In the genomic region with DNA sequence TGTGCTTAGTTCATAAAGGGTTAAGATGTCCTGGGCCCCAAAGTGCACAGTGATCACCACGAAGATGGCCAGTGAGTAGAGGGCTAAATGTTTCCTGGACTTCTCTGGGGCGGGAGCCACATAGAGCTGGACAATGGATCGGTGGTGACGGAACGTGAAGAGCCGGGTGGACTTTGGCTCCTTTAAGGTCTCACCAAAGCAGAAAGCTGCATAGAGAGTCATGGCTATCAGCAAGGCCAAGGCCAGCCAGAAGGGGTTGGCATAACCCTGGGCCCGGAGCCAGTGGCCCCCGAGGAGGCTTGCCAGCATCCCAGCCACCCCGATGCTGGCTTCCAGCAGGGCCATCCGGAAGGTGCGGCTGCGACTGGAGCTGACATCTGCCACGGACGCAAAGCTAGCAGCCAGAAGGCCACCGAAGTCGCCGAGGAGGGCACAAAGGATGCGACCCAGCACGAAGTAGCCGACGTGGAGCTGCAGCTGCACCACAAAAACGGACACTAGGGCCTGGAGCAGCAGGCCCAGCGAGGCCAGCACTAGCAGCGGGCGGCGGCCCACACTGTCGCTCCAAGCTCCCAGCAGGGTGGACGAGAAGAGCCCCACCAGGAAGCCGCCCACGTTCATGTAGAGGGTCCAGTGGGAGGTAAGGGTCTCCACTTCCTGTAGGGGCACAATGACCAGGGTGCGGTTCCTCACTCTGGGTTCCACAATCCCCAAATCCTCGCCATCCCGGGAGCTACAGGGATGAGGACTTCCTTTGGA, we compare ENCODE assay signal across 7 cellular contexts. TPM values are rescaled to one million over a fixed set of nuclear protein-coding genes. Genes with fewer than 3 reads are reported as not detected.
DNase-seq lines count a peak whose midpoint lies in the region; ATAC-seq, FAIRE-seq and TF ChIP-seq lines count a peak whose summit lies in the region.
"Had no signal": no experiment of that assay in that cellular context is flagged by ENCODE, and none has a peak within 500 bp of the region (broad histone marks: within the 10 kb centered on the region; RNA-seq: fewer than 3 reads in every experiment).

No MANE protein-coding gene starts in this region.

- WGBS in A549 (ENCODE audit: missing lambda C conversion rate): 86% methylated on average over 30 of the region's 33 CpGs
- WGBS in iPS DF 6.9 (ENCODE audit: insufficient coverage, insufficient read length): no CpG with 5 or more reads among the region's 33 CpGs

- H3K4me3 ChIP-seq in A549 (peak overlapping the region; percentile 80), PC-3 (ENCODE audit: low read length) (peak overlapping the region; percentile 88), iPS DF 6.9 (ENCODE audit: low read length) (peak overlapping the region; percentile 10; the same call in 1 of the 2 replicates)

- H3K27me3 ChIP-seq in PC-3 (ENCODE audit: low read length): no peaks in the 10 kb centered on the region
- H3K27me3 ChIP-seq in iPS DF 6.9 (ENCODE audit: control insufficient read depth, insufficient read depth, low read length): no peaks in the 10 kb centered on the region; the same call in 1 of the 2 replicates

- peak overlapping the region; percentile 88 for H3K4me2 ChIP-seq in A549
- H3K4me2 ChIP-seq in PC-3 (ENCODE audit: low read length): peak overlapping the region; percentile 99

- peak overlapping the region; percentile 63; the same call in 1 of the 2 replicates for H3K9ac ChIP-seq in PC-3 (ENCODE audit: low read length)

- H2AFZ ChIP-seq in PC-3 (ENCODE audit: low read length): peak overlapping the region; percentile 92

- H3K9me2 ChIP-seq in PC-3 (replicated peaks; ENCODE audit: low read length): no peaks in the 10 kb centered on the region

- peak overlapping the region; percentile 89 to 96 for H3K27ac ChIP-seq in A549
- no peak overlapping the region for H3K27ac ChIP-seq in PC-3 (ENCODE audit: low read length)
- no peak overlapping the region for H3K27ac ChIP-seq in iPS DF 6.9 (ENCODE audit: low read length)

- intact Hi-C loops in PC-3 (cut with micrococcal nuclease): loop anchor here (10.0 kb wide), 1 partner anchor 140 kb away; no protein-coding TSS in a partner anchor

- TF ChIP-seq EP300 in A549 (IDR thresholded peaks at IDR 0.05): no peak

- no peaks in the 10 kb centered on the region for H3K36me3 ChIP-seq in PC-3 (ENCODE audit: low read depth, low read length)
- no peaks in the 10 kb centered on the region; the same call in 1 of the 2 replicates for H3K36me3 ChIP-seq in iPS DF 6.9 (ENCODE audit: control insufficient read depth, insufficient read depth, low read length)

- TF ChIP-seq POLR2A in A549 (IDR thresholded peaks at IDR 0.05; ENCODE audit: low read length): no peak

- TF ChIP-seq CTCF in A549 (IDR thresholded peaks at IDR 0.05) (no peak), PC-3 (conservative IDR thresholded peaks at IDR 0.05; ENCODE audit: low read depth, low read length) (no peak)

- H4K20me1 ChIP-seq in PC-3 (ENCODE audit: low read length): no peaks in the 10 kb centered on the region

- ATAC-seq in A549 (peak in 1 of 2 experiments; percentile 7; a peak in 3 of 6 replicates), PC-3 (peak; percentile 40), GM18502 (IDR thresholded peaks at IDR 0.05; ENCODE audit: poor library complexity, unreplicated experiment) (no peak)

- no peak for FAIRE-seq in A549 (lab: Jason Lieb, UNC)
- FAIRE-seq: islet of Langerhans had no signal

- no peak for TF ChIP-seq RAD21 in A549 (conservative IDR thresholded peaks at IDR 0.05 in 1 of 2, IDR thresholded peaks at IDR 0.05 in 1 of 2)

- CTCF ChIA-PET in A549 (lab: Yijun Ruan, JAX): interaction anchor here (0.9 to 5.6 kb wide), 5 partner anchors 10 to 61 kb away, joined by 3 to 53 read pairs (median 4); no protein-coding TSS in a partner anchor
- CTCF ChIA-PET in PC-3 (lab: Charles Lee): no interaction called here

- TSS peak; percentile 36 for BruUV-seq in PC-3 (replicated peaks; lab: Mats Ljungman, UMichigan)

- DNase-seq in A549 (ENCODE audit: low read depth in 1 of 2, low spot score in 1 of 2): no peak
- DNase-seq in PC-3: no peak
- no peak for DNase-seq in iPS DF 6.9 (ENCODE audit: low read depth, low spot score)
- DNase-seq in NCI-H1694 (lab: John Stamatoyannopoulos, UW): no peak
- DNase-seq in cerebellar nuclear complex (lab: John Stamatoyannopoulos, UW): no peak

- peaks cover 22% of the 10 kb centered on the region for H3K79me2 ChIP-seq in PC-3 (ENCODE audit: low read length)

- H3F3A ChIP-seq in PC-3 (ENCODE audit: low read length, unreplicated experiment): no peaks in the 10 kb centered on the region

- H3K4me1 ChIP-seq in A549 (peaks cover 15% of the 10 kb centered on the region), PC-3 (ENCODE audit: insufficient read depth, low read length) (peaks cover 20% of the 10 kb centered on the region), iPS DF 6.9 (ENCODE audit: control insufficient read depth, insufficient read depth, low read length) (peaks cover 27% of the 10 kb centered on the region)

- POLR2A ChIA-PET in A549 (lab: Yijun Ruan, JAX) (interaction anchor here (0.9 to 1.4 kb wide), 4 partner anchors 18 to 70 kb away, joined by 3 read pairs; partner anchors contain the start of genes IFT20, POLDIP2 and TNFAIP1), PC-3 (lab: Charles Lee; ENCODE audit: unreplicated experiment) (interaction anchor here (0.6 kb wide), 1 partner anchor 174 kb away, joined by 4 read pairs; no protein-coding TSS in a partner anchor)

- H3K9me3 ChIP-seq in A549 (no peaks in the 10 kb centered on the region), PC-3 (ENCODE audit: low read length) (no peaks in the 10 kb centered on the region), iPS DF 6.9 (ENCODE audit: control insufficient read depth, insufficient read depth, low read length) (no peaks in the 10 kb centered on the region)

TF ChIP-seq in A549, 52 proteins besides CTCF, POLR2A, EP300 and RAD21:
- TF ChIP-seq ZFP36 (IDR thresholded peaks at IDR 0.05; ENCODE audit: borderline replicate concordance, partially characterized antibody) (no peak), NPAS2 (CRISPR knock-in tag; IDR thresholded peaks at IDR 0.05; ENCODE audit: borderline replicate concordance) (no peak)

RNA-seq across cellular contexts. Expression of gene SLC46A1, which starts 1.0 kb away (rescaled TPM):
- 12.8 and 21.4 TPM in 2 replicates for polyA plus RNA-seq in A549 (2011; rRNA removed)
- polyA plus RNA-seq in A549 (2012; cell fraction: cytosol; rRNA removed): 11.7 and 15.4 TPM in 2 replicates
- polyA plus RNA-seq in A549 (2012; cell fraction: nucleus; rRNA removed): 29.2 and 33.8 TPM in 2 replicates
- polyA plus RNA-seq in A549 (2017; fragmentation: RNase III; extraction: RNeasy Plus Mini Kit Qiagen cat#74134 plus additional on column Dnase treatment): 21.5 to 23.8 TPM (median 23.7 TPM) in 3 replicates
- 41.4 and 41.5 TPM in 2 replicates for polyA minus RNA-seq in A549 (2011; rRNA and poly(A)+ RNA removed)
- total RNA-seq in PC-3 (2014; rRNA removed): 10.4 and 12.9 TPM in 2 replicates

RNA-seq across cellular contexts. Expression of gene SARM1, which starts 33.5 kb away (rescaled TPM):
- polyA plus RNA-seq in A549 (2011; rRNA removed) (4.0 and 4.8 TPM in 2 replicates), A549 (2017; fragmentation: RNase III; extraction: RNeasy Plus Mini Kit Qiagen cat#74134 plus additional on column Dnase treatment) (6.1 to 7.5 TPM (median 6.9 TPM) in 3 replicates)
- polyA plus RNA-seq in A549 (2012; cell fraction: cytosol; rRNA removed): 4.2 and 6.2 TPM in 2 replicates
- polyA plus RNA-seq in A549 (2012; cell fraction: nucleus; rRNA removed): 13.3 and 16.9 TPM in 2 replicates
- polyA minus RNA-seq in A549 (2011; rRNA and poly(A)+ RNA removed): 7.6 and 10.6 TPM in 2 replicates
- 6.7 and 8.4 TPM in 2 replicates for total RNA-seq in PC-3 (2014; rRNA removed)

RNA-seq across cellular contexts. Expression of gene VTN, which starts 34.9 kb away (rescaled TPM):
- polyA plus RNA-seq in A549 (2011; rRNA removed): 10.2 and 14.2 TPM in 2 replicates
- 9.1 and 12.9 TPM in 2 replicates for polyA plus RNA-seq in A549 (2012; cell fraction: cytosol; rRNA removed)
- polyA plus RNA-seq in A549 (2012; cell fraction: nucleus; rRNA removed): 17.7 and 21.7 TPM in 2 replicates
- 24.5 to 31.1 TPM (median 25.5 TPM) in 3 replicates for polyA plus RNA-seq in A549 (2017; fragmentation: RNase III; extraction: RNeasy Plus Mini Kit Qiagen cat#74134 plus additional on column Dnase treatment)
- 21.7 and 24.2 TPM in 2 replicates for polyA minus RNA-seq in A549 (2011; rRNA and poly(A)+ RNA removed)
- total RNA-seq in PC-3 (2014; rRNA removed): not detected in 2 replicates

RNA-seq across cellular contexts. Expression of gene SEBOX, which starts 40.0 kb away (rescaled TPM):
- polyA plus RNA-seq in A549 (2011; rRNA removed): not detected in 2 replicates
- not detected in 2 replicates for polyA plus RNA-seq in A549 (2012; cell fraction: cytosol; rRNA removed)
- polyA plus RNA-seq in A549 (2012; cell fraction: nucleus; rRNA removed): not detected in 2 replicates
- polyA plus RNA-seq in A549 (2017; fragmentation: RNase III; extraction: RNeasy Plus Mini Kit Qiagen cat#74134 plus additional on column Dnase treatment): not detected in 3 replicates
- polyA minus RNA-seq in A549 (2011; rRNA and poly(A)+ RNA removed): not detected in 2 replicates
- total RNA-seq in PC-3 (2014; rRNA removed): not detected in 2 replicates

RNA-seq across cellular contexts. Expression of gene POLDIP2, which starts 47.7 kb away (rescaled TPM):
- 132 and 162 TPM in 2 replicates for polyA plus RNA-seq in A549 (2011; rRNA removed)
- polyA plus RNA-seq in A549 (2012; cell fraction: cytosol; rRNA removed): 145 and 182 TPM in 2 replicates
- polyA plus RNA-seq in A549 (2012; cell fraction: nucleus; rRNA removed): 98.1 and 111 TPM in 2 replicates
- polyA plus RNA-seq in A549 (2017; fragmentation: RNase III; extraction: RNeasy Plus Mini Kit Qiagen cat#74134 plus additional on column Dnase treatment): 125 to 130 TPM (median 127 TPM) in 3 replicates
- polyA minus RNA-seq in A549 (2011; rRNA and poly(A)+ RNA removed): 148 and 169 TPM in 2 replicates
- total RNA-seq in PC-3 (2014; rRNA removed): 136 and 137 TPM in 2 replicates

Comparison
In these comparisons a context has a peak if more than half of its experiments do, and no peak if none do; other contexts are left out.
1. H3K27ac ChIP-seq: peak in A549 (2 of 2); none in PC-3 (single experiment) and iPS DF 6.9 (single experiment).
2. H3K4me3 ChIP-seq: peak in every context shown above with its lines; median percentile 88 in PC-3; 80 in A549; 10 in iPS DF 6.9.